1 cellular context compared by ENCODE assay signal in genomic region chr2:165953655-165954606, GRCh38.
A peak's percentile ranks its signal among the peaks of the same experiment; 100 is the strongest.
TF ChIP-seq lines count a peak whose summit lies in the region.

TSS of gene TTC21B (minus strand) at chr2:165953776. CDS start at chr2:165953705, 71 bp downstream.

TF ChIP-seq in A549, 52 proteins besides CTCF, POLR2A, EP300 and RAD21 (continued from another document):
- TF ChIP-seq GATA3 (IDR thresholded peaks at IDR 0.05; ENCODE audit: borderline replicate concordance) (0 out of 2 replicates have a peak, but pooled peaks have one; percentile 14), RFX5 (IDR thresholded peaks at IDR 0.05) (no peak), CHD4 (IDR thresholded peaks at IDR 0.05; ENCODE audit: borderline replicate concordance) (no peak), PHF8 (IDR thresholded peaks at IDR 0.05; ENCODE audit: borderline replicate concordance, low read depth) (peak; percentile 1), JUNB (IDR thresholded peaks at IDR 0.05) (no peak), NR3C1 (IDR thresholded peaks at IDR 0.05) (no peak), EHMT2 (IDR thresholded peaks at IDR 0.05; ENCODE audit: low read depth) (no peak), MAZ (IDR thresholded peaks at IDR 0.05; ENCODE audit: borderline replicate concordance, low read depth, low read length) (no peak), ZC3H11A (IDR thresholded peaks at IDR 0.05) (no peak), CHD2 (IDR thresholded peaks at IDR 0.05; ENCODE audit: low read length, partially characterized antibody) (no peak), SREBF2 (IDR thresholded peaks at IDR 0.05) (no peak), ESRRA (IDR thresholded peaks at IDR 0.05; ENCODE audit: borderline replicate concordance, low read length) (no peak), RARB (CRISPR knock-in tag; IDR thresholded peaks at IDR 0.05) (no peak), CBX2 (IDR thresholded peaks at IDR 0.05; ENCODE audit: borderline replicate concordance, low read depth) (no peak), BHLHE40 (IDR thresholded peaks at IDR 0.05; ENCODE audit: low read depth, low read length) (peak; percentile 51; the same call in 1 of the 2 replicates), HDAC2 (IDR thresholded peaks at IDR 0.05) (no peak), ZSCAN20 (CRISPR knock-in tag; IDR thresholded peaks at IDR 0.05) (no peak), HOXA7 (CRISPR knock-in tag; IDR thresholded peaks at IDR 0.05) (no peak), RNF2 (IDR thresholded peaks at IDR 0.05; ENCODE audit: borderline replicate concordance, low read depth) (no peak), TP53 (CRISPR knock-in tag; IDR thresholded peaks at IDR 0.05) (no peak), HES2 (IDR thresholded peaks at IDR 0.05) (no peak), KDM1A (IDR thresholded peaks at IDR 0.05; ENCODE audit: low read depth) (no peak), SMC3 (IDR thresholded peaks at IDR 0.05) (peak; percentile 87), NPAS2 (CRISPR knock-in tag; IDR thresholded peaks at IDR 0.05; ENCODE audit: borderline replicate concordance) (no peak), ZNF302 (CRISPR knock-in tag; IDR thresholded peaks at IDR 0.05) (no peak), POLR2AphosphoS2 (conservative IDR thresholded peaks at IDR 0.05; ENCODE audit: low read length) (no peak)
- TF ChIP-seq, protein P1, sequence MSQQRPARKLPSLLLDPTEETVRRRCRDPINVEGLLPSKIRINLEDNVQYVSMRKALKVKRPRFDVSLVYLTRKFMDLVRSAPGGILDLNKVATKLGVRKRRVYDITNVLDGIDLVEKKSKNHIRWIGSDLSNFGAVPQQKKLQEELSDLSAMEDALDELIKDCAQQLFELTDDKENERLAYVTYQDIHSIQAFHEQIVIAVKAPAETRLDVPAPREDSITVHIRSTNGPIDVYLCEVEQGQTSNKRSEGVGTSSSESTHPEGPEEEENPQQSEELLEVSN (IDR thresholded peaks at IDR 0.05; ENCODE audit: borderline replicate concordance, low read depth): peak; percentile 98
- TF ChIP-seq, protein P2, sequence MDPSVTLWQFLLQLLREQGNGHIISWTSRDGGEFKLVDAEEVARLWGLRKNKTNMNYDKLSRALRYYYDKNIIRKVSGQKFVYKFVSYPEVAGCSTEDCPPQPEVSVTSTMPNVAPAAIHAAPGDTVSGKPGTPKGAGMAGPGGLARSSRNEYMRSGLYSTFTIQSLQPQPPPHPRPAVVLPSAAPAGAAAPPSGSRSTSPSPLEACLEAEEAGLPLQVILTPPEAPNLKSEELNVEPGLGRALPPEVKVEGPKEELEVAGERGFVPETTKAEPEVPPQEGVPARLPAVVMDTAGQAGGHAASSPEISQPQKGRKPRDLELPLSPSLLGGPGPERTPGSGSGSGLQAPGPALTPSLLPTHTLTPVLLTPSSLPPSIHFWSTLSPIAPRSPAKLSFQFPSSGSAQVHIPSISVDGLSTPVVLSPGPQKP (IDR thresholded peaks at IDR 0.05; ENCODE audit: low read depth, low read length): no peak
- TF ChIP-seq, protein P3, sequence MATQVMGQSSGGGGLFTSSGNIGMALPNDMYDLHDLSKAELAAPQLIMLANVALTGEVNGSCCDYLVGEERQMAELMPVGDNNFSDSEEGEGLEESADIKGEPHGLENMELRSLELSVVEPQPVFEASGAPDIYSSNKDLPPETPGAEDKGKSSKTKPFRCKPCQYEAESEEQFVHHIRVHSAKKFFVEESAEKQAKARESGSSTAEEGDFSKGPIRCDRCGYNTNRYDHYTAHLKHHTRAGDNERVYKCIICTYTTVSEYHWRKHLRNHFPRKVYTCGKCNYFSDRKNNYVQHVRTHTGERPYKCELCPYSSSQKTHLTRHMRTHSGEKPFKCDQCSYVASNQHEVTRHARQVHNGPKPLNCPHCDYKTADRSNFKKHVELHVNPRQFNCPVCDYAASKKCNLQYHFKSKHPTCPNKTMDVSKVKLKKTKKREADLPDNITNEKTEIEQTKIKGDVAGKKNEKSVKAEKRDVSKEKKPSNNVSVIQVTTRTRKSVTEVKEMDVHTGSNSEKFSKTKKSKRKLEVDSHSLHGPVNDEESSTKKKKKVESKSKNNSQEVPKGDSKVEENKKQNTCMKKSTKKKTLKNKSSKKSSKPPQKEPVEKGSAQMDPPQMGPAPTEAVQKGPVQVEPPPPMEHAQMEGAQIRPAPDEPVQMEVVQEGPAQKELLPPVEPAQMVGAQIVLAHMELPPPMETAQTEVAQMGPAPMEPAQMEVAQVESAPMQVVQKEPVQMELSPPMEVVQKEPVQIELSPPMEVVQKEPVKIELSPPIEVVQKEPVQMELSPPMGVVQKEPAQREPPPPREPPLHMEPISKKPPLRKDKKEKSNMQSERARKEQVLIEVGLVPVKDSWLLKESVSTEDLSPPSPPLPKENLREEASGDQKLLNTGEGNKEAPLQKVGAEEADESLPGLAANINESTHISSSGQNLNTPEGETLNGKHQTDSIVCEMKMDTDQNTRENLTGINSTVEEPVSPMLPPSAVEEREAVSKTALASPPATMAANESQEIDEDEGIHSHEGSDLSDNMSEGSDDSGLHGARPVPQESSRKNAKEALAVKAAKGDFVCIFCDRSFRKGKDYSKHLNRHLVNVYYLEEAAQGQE (IDR thresholded peaks at IDR 0.05): no peak
- TF ChIP-seq, protein P4, sequence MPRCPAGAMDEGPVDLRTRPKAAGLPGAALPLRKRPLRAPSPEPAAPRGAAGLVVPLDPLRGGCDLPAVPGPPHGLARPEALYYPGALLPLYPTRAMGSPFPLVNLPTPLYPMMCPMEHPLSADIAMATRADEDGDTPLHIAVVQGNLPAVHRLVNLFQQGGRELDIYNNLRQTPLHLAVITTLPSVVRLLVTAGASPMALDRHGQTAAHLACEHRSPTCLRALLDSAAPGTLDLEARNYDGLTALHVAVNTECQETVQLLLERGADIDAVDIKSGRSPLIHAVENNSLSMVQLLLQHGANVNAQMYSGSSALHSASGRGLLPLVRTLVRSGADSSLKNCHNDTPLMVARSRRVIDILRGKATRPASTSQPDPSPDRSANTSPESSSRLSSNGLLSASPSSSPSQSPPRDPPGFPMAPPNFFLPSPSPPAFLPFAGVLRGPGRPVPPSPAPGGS (IDR thresholded peaks at IDR 0.05): 0 out of 3 replicates have a peak, but pooled peaks have one; percentile 19
